ENCODE assay signal across 8 cellular contexts in genomic region chr22:37819100-37819433, GRCh38. TPM values are rescaled to one million over a fixed set of nuclear protein-coding genes. Genes with fewer than 3 reads are reported as not detected.
A peak's percentile ranks its signal among the peaks of the same experiment; 100 is the strongest.
DNase-seq lines count a peak whose midpoint lies in the region; ATAC-seq, FAIRE-seq and TF ChIP-seq lines count a peak whose summit lies in the region.

No MANE protein-coding gene starts in this region.

- H4K8ac ChIP-seq in H9 (replicated peaks; ENCODE audit: insufficient read length, low read depth, low read length): no peak overlapping the region

- peak overlapping the region; percentile 28 for H3K14ac ChIP-seq in H9 (ENCODE audit: insufficient read depth, low read length)

- H3K18ac ChIP-seq in H9 (ENCODE audit: insufficient read length, low read depth, low read length): no peak overlapping the region

- no peak overlapping the region for H4K5ac ChIP-seq in H9 (ENCODE audit: insufficient read length, low read depth, low read length)

- H2AFZ ChIP-seq in H9 (ENCODE audit: low read length) (no peak overlapping the region), keratinocyte (ENCODE audit: control insufficient read depth, low read length) (peak overlapping the region; percentile 80)

- H3K27ac ChIP-seq in H9 (ENCODE audit: insufficient read length, low read depth, low read length) (no peak overlapping the region), keratinocyte (ENCODE audit: control insufficient read depth, insufficient read depth, low read length) (no peak overlapping the region)

- H3K23ac ChIP-seq in H9 (ENCODE audit: insufficient read length, low read depth, low read length): no peak overlapping the region

- no peaks in the 10 kb centered on the region for H3K9me3 ChIP-seq in H9 (ENCODE audit: control insufficient read depth, low read depth, low read length)
- no peaks in the 10 kb centered on the region for H3K9me3 ChIP-seq in adipocyte (ENCODE audit: control insufficient read depth, low read length)
- no peaks in the 10 kb centered on the region for H3K9me3 ChIP-seq in keratinocyte (ENCODE audit: control insufficient read depth, low read depth, low read length)

- H4K91ac ChIP-seq in H9 (ENCODE audit: insufficient read length, low read depth, low read length): no peak overlapping the region

- no peaks in the 10 kb centered on the region; the same call in 1 of the 2 replicates for H3K27me3 ChIP-seq in H9 (ENCODE audit: insufficient read depth, low read length)
- H3K27me3 ChIP-seq in adipocyte (replicated peaks; ENCODE audit: control insufficient read depth, insufficient read depth, low read length): peaks cover 30% of the 10 kb centered on the region
- peaks cover 25% of the 10 kb centered on the region for H3K27me3 ChIP-seq in keratinocyte (ENCODE audit: control insufficient read depth, extremely low read depth, insufficient read depth, low read length)

- H2BK5ac ChIP-seq in H9 (ENCODE audit: insufficient read length, low read length): no peak overlapping the region

- H2AK5ac ChIP-seq in H9 (ENCODE audit: insufficient read length, low read length): no peak overlapping the region

- H3T11ph ChIP-seq in H9 (ENCODE audit: low read length): no peak overlapping the region

- dilution Hi-C loops in keratinocyte (cut with MboI; ENCODE audit: extremely low pct_ligation_motif_present, low sequenced_read_pairs): no loop called here

- H3K4me3 ChIP-seq in adipocyte (ENCODE audit: low read length) (peak overlapping the region; percentile 66), keratinocyte (ENCODE audit: control insufficient read depth in 2 of 3, extremely low read depth in 1 of 3, insufficient read depth in 2 of 3, low read depth in 1 of 3, low read length in 3 of 3) (peak overlapping the region in 1 of 3 experiments; percentile 57)

- TF ChIP-seq CTCF in H9 (conservative IDR thresholded peaks at IDR 0.05) (no peak), keratinocyte (optimal IDR thresholded peaks at IDR 0.05 in 1 of 3, IDR thresholded peaks at IDR 0.05 in 1 of 3, conservative IDR thresholded peaks at IDR 0.05 in 1 of 3; ENCODE audit: extremely low read depth in 1 of 3, insufficient read depth in 2 of 3, low read length in 3 of 3) (no peak), osteocyte (IDR thresholded peaks at IDR 0.05) (no peak)

- H2BK120ac ChIP-seq in H9 (ENCODE audit: low read depth, low read length, poor library complexity, severe bottlenecking): no peak overlapping the region

- H3K9me1 ChIP-seq in keratinocyte (ENCODE audit: control insufficient read depth, extremely low read depth, insufficient read depth, low read length): no peaks in the 10 kb centered on the region

- no peak overlapping the region for H2BK15ac ChIP-seq in H9 (ENCODE audit: low read depth, low read length)

- H3K79me2 ChIP-seq in H9 (ENCODE audit: insufficient read depth, low read length) (no peaks in the 10 kb centered on the region), keratinocyte (ENCODE audit: control insufficient read depth, insufficient read depth, low read length) (no peaks in the 10 kb centered on the region)

- no peak for FAIRE-seq in keratinocyte (lab: Jason Lieb, UNC)
- FAIRE-seq in RCC 7860 (lab: Jason Lieb, UNC): no peak

- no peak overlapping the region for H2BK12ac ChIP-seq in H9 (ENCODE audit: insufficient read length, low read depth, low read length)

- no CpG with 5 or more reads among the region's 14 CpGs for WGBS in H9 (ENCODE audit: extremely low coverage, insufficient read length, low lambda C conversion rate)

- no peak overlapping the region for H2BK20ac ChIP-seq in H9 (ENCODE audit: low read depth, low read length, poor library complexity, severe bottlenecking)

- H3K36me3 ChIP-seq in adipocyte (ENCODE audit: control insufficient read depth, insufficient read depth, low read length, severe bottlenecking): peaks cover 14% of the 10 kb centered on the region
- H3K36me3 ChIP-seq in keratinocyte (ENCODE audit: control insufficient read depth in 2 of 2, extremely low read depth in 1 of 2, insufficient read depth in 2 of 2, low read length in 2 of 2): peaks cover 0 to 7% of the 10 kb centered on the region in 2 experiments

- H3K4me3 Mint-ChIP-seq in H9 (peak overlapping the region; percentile 34 to 65), osteocyte (ENCODE audit: unreplicated experiment) (no peak overlapping the region)
- peak overlapping the region; percentile 70 for H3K4me3 Mint-ChIP-seq in stimulated activated memory B cell treated with anti-CD40 and anti-IgM and Interleukin-4, amounts not matched to agents 10 μg/mL and 1 μg/mL and 100 μg/mL, for 72 hours

- no peaks in the 10 kb centered on the region for H4K20me1 ChIP-seq in H9 (ENCODE audit: control insufficient read depth, insufficient read depth, insufficient read length)
- H4K20me1 ChIP-seq in keratinocyte (ENCODE audit: control insufficient read depth, extremely low read depth, insufficient read depth, low read length): no peaks in the 10 kb centered on the region

- H3K4me1 ChIP-seq in H9 (ENCODE audit: insufficient read depth, low read length): peaks cover 3% of the 10 kb centered on the region; the same call in 1 of the 2 replicates
- peaks cover 6% of the 10 kb centered on the region for H3K4me1 ChIP-seq in adipocyte (ENCODE audit: control insufficient read depth, insufficient read depth, low read length)
- H3K4me1 ChIP-seq in keratinocyte (ENCODE audit: control insufficient read depth, extremely low read depth, insufficient read depth, low read length): peaks cover 18% of the 10 kb centered on the region

- no peak overlapping the region for H3K4ac ChIP-seq in H9 (ENCODE audit: low read depth, low read length)

- no peaks in the 10 kb centered on the region for H3K79me1 ChIP-seq in H9 (ENCODE audit: insufficient read depth, low read depth, low read length, poor library complexity, severe bottlenecking)

- H3K27me3 Mint-ChIP-seq in H9 (ENCODE audit: low read depth) (peaks cover 51% of the 10 kb centered on the region), osteocyte (ENCODE audit: unreplicated experiment) (peaks cover 6% of the 10 kb centered on the region)
- H3K27me3 Mint-ChIP-seq in stimulated activated memory B cell treated with anti-CD40 and anti-IgM and Interleukin-4, amounts not matched to agents 10 μg/mL and 1 μg/mL and 100 μg/mL, for 72 hours: peaks cover 66% of the 10 kb centered on the region

- no peak overlapping the region for H3K56ac ChIP-seq in H9 (ENCODE audit: insufficient read length, low read depth, low read length)

- DNase-seq in H9 (no peak), adipocyte (ENCODE audit: low read depth) (no peak), keratinocyte (ENCODE audit: low read depth, low spot score) (no peak), RCC 7860 (ENCODE audit: low spot score) (no peak), osteocyte (ENCODE audit: extremely low spot score, unreplicated experiment) (no peak), cerebellar nuclear complex (lab: John Stamatoyannopoulos, UW) (no peak)

- H3K36me3 Mint-ChIP-seq in H9 (ENCODE audit: insufficient read depth in 1 of 3, low read depth in 3 of 3) (peaks cover 5 to 15% (median 11%) of the 10 kb centered on the region in 3 experiments; a peak in 6 of 7 replicates), osteocyte (ENCODE audit: unreplicated experiment) (peaks cover 3% of the 10 kb centered on the region)
- H3K36me3 Mint-ChIP-seq in stimulated activated memory B cell treated with anti-CD40 and anti-IgM and Interleukin-4, amounts not matched to agents 10 μg/mL and 1 μg/mL and 100 μg/mL, for 72 hours: no peaks in the 10 kb centered on the region

- H3K23me2 ChIP-seq in H9 (ENCODE audit: insufficient read length, low read depth, low read length, poor library complexity, severe bottlenecking): peaks cover 11% of the 10 kb centered on the region

- H3K4me1 Mint-ChIP-seq in H9 (peaks cover 24 to 32% of the 10 kb centered on the region in 2 experiments), osteocyte (ENCODE audit: unreplicated experiment) (peaks cover 9% of the 10 kb centered on the region)
- peaks cover 17% of the 10 kb centered on the region for H3K4me1 Mint-ChIP-seq in stimulated activated memory B cell treated with anti-CD40 and anti-IgM and Interleukin-4, amounts not matched to agents 10 μg/mL and 1 μg/mL and 100 μg/mL, for 72 hours

- no peaks in the 10 kb centered on the region; a peak in 1 of 5 replicates for H3K9me3 Mint-ChIP-seq in H9
- no peaks in the 10 kb centered on the region for H3K9me3 Mint-ChIP-seq in stimulated activated memory B cell treated with anti-CD40 and anti-IgM and Interleukin-4, amounts not matched to agents 10 μg/mL and 1 μg/mL and 100 μg/mL, for 72 hours
- H3K9me3 Mint-ChIP-seq in osteocyte (ENCODE audit: unreplicated experiment): no peaks in the 10 kb centered on the region

- H3K9ac ChIP-seq in H9 (ENCODE audit: extremely low read depth, insufficient read length, low read length) (no peak overlapping the region), adipocyte (ENCODE audit: low read length) (peak overlapping the region; percentile 67), keratinocyte (ENCODE audit: control insufficient read depth, extremely low read depth, insufficient read depth, low read length) (no peak overlapping the region)

- H3K27ac Mint-ChIP-seq in H9: no peak overlapping the region; a peak in 1 of 7 replicates
- H3K27ac Mint-ChIP-seq in stimulated activated memory B cell treated with anti-CD40 and anti-IgM and Interleukin-4, amounts not matched to agents 10 μg/mL and 1 μg/mL and 100 μg/mL, for 72 hours: no peak overlapping the region
- H3K27ac Mint-ChIP-seq in osteocyte (ENCODE audit: unreplicated experiment): no peak overlapping the region

- ATAC-seq in stimulated activated memory B cell treated with anti-CD40 and anti-IgM and Interleukin-4, amounts not matched to agents 10 μg/mL and 1 μg/mL and 100 μg/mL, for 72 hours: no peak
- ATAC-seq in GM21576 (IDR thresholded peaks at IDR 0.05; ENCODE audit: unreplicated experiment): no peak

- H3K4me2 ChIP-seq in H9 (ENCODE audit: insufficient read depth, insufficient read length, low read length): peak overlapping the region; percentile 41
- peak overlapping the region; percentile 67 for H3K4me2 ChIP-seq in keratinocyte (ENCODE audit: control insufficient read depth, extremely low read depth, insufficient read depth, low read depth, low read length)

RNA-seq across cellular contexts. Expression of gene GALR3, which starts 4.1 kb away (rescaled TPM):
- 0.31 and 0.59 TPM in 2 replicates for total RNA-seq in H9 (2021)
- polyA plus RNA-seq in keratinocyte: not detected in 3 replicates
- not detected for polyA plus RNA-seq in keratinocyte (2011; ENCODE audit: low read depth)
- not detected in 2 replicates for polyA plus RNA-seq in keratinocyte (2011; cell fraction: cytosol; rRNA removed)
- not detected in 2 replicates for polyA plus RNA-seq in keratinocyte (2011; cell fraction: nucleus; rRNA removed)
- polyA plus RNA-seq in keratinocyte (2012; ENCODE audit: low replicate concordance): not detected in 2 replicates
- not detected in 3 replicates for polyA minus RNA-seq in keratinocyte
- not detected for polyA minus RNA-seq in keratinocyte (2011; cell fraction: cytosol; rRNA and poly(A)+ RNA removed)
- not detected in 2 replicates for polyA minus RNA-seq in keratinocyte (2011; cell fraction: nucleus; rRNA and poly(A)+ RNA removed)
- total RNA-seq in osteocyte: 0.48 and 0.63 TPM in 2 replicates

RNA-seq across cellular contexts. Expression of gene GCAT, which starts 11.3 kb away (rescaled TPM):
- total RNA-seq in H9 (2021): 26.9 and 28.8 TPM in 2 replicates
- polyA plus RNA-seq in keratinocyte: 8.2 to 8.5 TPM (median 8.4 TPM) in 3 replicates
- polyA plus RNA-seq in keratinocyte (2011; ENCODE audit: low read depth): 9.2 TPM
- 6.1 and 12.1 TPM in 2 replicates for polyA plus RNA-seq in keratinocyte (2011; cell fraction: cytosol; rRNA removed)
- 6.6 and 8.2 TPM in 2 replicates for polyA plus RNA-seq in keratinocyte (2011; cell fraction: nucleus; rRNA removed)
- polyA plus RNA-seq in keratinocyte (2012; ENCODE audit: low replicate concordance): 8.4 and 13.9 TPM in 2 replicates
- 6.7 to 11.5 TPM (median 9.6 TPM) in 3 replicates for polyA minus RNA-seq in keratinocyte
- polyA minus RNA-seq in keratinocyte (2011; cell fraction: cytosol; rRNA and poly(A)+ RNA removed): 28.4 TPM
- polyA minus RNA-seq in keratinocyte (2011; cell fraction: nucleus; rRNA and poly(A)+ RNA removed): 3.2 and 4.5 TPM in 2 replicates
- 33.4 and 38.0 TPM in 2 replicates for total RNA-seq in osteocyte

RNA-seq across cellular contexts. Expression of gene ANKRD54, which starts 25.1 kb away (rescaled TPM):
- total RNA-seq in H9 (2021) (14.4 and 15.3 TPM in 2 replicates), osteocyte (18.1 and 20.4 TPM in 2 replicates)
- 12.3 to 19.4 TPM (median 17.1 TPM) in 3 replicates for polyA plus RNA-seq in keratinocyte
- polyA plus RNA-seq in keratinocyte (2011; ENCODE audit: low read depth): 8.2 TPM
- polyA plus RNA-seq in keratinocyte (2011; cell fraction: cytosol; rRNA removed): 12.7 and 20.3 TPM in 2 replicates
- 20.8 and 24.7 TPM in 2 replicates for polyA plus RNA-seq in keratinocyte (2011; cell fraction: nucleus; rRNA removed)
- polyA plus RNA-seq in keratinocyte (2012; ENCODE audit: low replicate concordance): 14.2 and 16.9 TPM in 2 replicates
- 15.0 to 57.4 TPM (median 21.8 TPM) in 3 replicates for polyA minus RNA-seq in keratinocyte
- polyA minus RNA-seq in keratinocyte (2011; cell fraction: cytosol; rRNA and poly(A)+ RNA removed): 36.4 TPM
- polyA minus RNA-seq in keratinocyte (2011; cell fraction: nucleus; rRNA and poly(A)+ RNA removed): 7.5 and 7.9 TPM in 2 replicates

RNA-seq across cellular contexts. Expression of gene EIF3L, which starts 30.2 kb away (rescaled TPM):
- total RNA-seq in H9 (2021) (736 and 739 TPM in 2 replicates), osteocyte (435 and 452 TPM in 2 replicates)
- polyA plus RNA-seq in keratinocyte: 517 to 639 TPM (median 592 TPM) in 3 replicates
- polyA plus RNA-seq in keratinocyte (2011; ENCODE audit: low read depth): 523 TPM
- polyA plus RNA-seq in keratinocyte (2011; cell fraction: cytosol; rRNA removed): 449 and 696 TPM in 2 replicates
- 232 and 239 TPM in 2 replicates for polyA plus RNA-seq in keratinocyte (2011; cell fraction: nucleus; rRNA removed)
- 521 and 631 TPM in 2 replicates for polyA plus RNA-seq in keratinocyte (2012; ENCODE audit: low replicate concordance)
- 346 to 803 TPM (median 729 TPM) in 3 replicates for polyA minus RNA-seq in keratinocyte
- polyA minus RNA-seq in keratinocyte (2011; cell fraction: cytosol; rRNA and poly(A)+ RNA removed): 232 TPM
- polyA minus RNA-seq in keratinocyte (2011; cell fraction: nucleus; rRNA and poly(A)+ RNA removed): 117 and 178 TPM in 2 replicates
